Comparison of ENCODE assay signal across 8 cellular contexts in genomic region chr2:26605195-26605968, GRCh38. TPM values are rescaled to one million over a fixed set of nuclear protein-coding genes. Genes with fewer than 3 reads are reported as not detected.
DNase-seq lines count a peak whose midpoint lies in the region; ATAC-seq and TF ChIP-seq lines count a peak whose summit lies in the region.

No MANE protein-coding gene starts in this region.

- H3K4me1 ChIP-seq in ovary (ENCODE audit: insufficient read depth), result no peaks in the 10 kb centered on the region

- DNase-seq in Ammon's horn (ENCODE audit: low spot score) (peak; percentile 72), GM13977 (ENCODE audit: low spot score) (peak; percentile 60), NCI-H2196 treated with DMSO at 0.1 percent for 48 hours (lab: John Stamatoyannopoulos, UW; ENCODE audit: unreplicated experiment) (peak; percentile 61), activated T-cell treated with anti-CD3 and anti-CD28 coated beads for 4 hours (peak; percentile 5), globus pallidus (ENCODE audit: low spot score) (peak; percentile 41), ovary (peak in 4 of 5 donors; percentile 21 to 49 (median 38))
- DNase-seq in effector CD4-positive, alpha-beta T cell, result no peak

- H3K27me3 ChIP-seq in ovary, result no peaks in the 10 kb centered on the region

- TF ChIP-seq EP300 in ovary (IDR thresholded peaks at IDR 0.05), result no peak

- TF ChIP-seq CTCF in GM13977 (IDR thresholded peaks at IDR 0.05; ENCODE audit: extremely low read depth, insufficient read depth, missing control alignments), result peak; percentile 75
- peak; percentile 31 to 93 (median 91) for TF ChIP-seq CTCF in ovary (IDR thresholded peaks at IDR 0.05)

- no peaks in the 10 kb centered on the region for H3K9me3 ChIP-seq in ovary

- no peaks in the 10 kb centered on the region for H3K36me3 ChIP-seq in ovary

- no peak for ATAC-seq in GM21576 (IDR thresholded peaks at IDR 0.05; ENCODE audit: unreplicated experiment)

- H3K4me3 ChIP-seq in ovary, result no peak overlapping the region

- no peak overlapping the region for H3K27ac ChIP-seq in ovary

- in situ Hi-C loops in GM13977 (cut with MboI; ENCODE audit: low pct_unique_long_range_greater_than_20kb, low sequenced_read_pairs, unreplicated experiment), result loop anchor here (10.0 kb wide), 1 partner anchor 139 kb away; no protein-coding TSS in a partner anchor

- WGBS in ovary, 3 donors, result 17 to 20% (median 18%) methylated on average over 12 of the region's 12 CpGs

- intact Hi-C loops in ovary (cut with DNase I), result loop anchor here in 3 of 4 donors (1.0 to 5.0 kb wide), 3 partner anchors 137 to 142 kb away; no protein-coding TSS in a partner anchor

- no peak for TF ChIP-seq POLR2A in ovary (IDR thresholded peaks at IDR 0.05)

RNA-seq across cellular contexts. Expression of gene CIB4, which starts 35.8 kb away (rescaled TPM):
- not detected for total RNA-seq in ovary
- 1 to 10 TPM in 1 of 2 donors, not detected in 1; 3.9 TPM for polyA plus RNA-seq in ovary
